In genomic region chr3:15155840-15156360, GRCh38 we compare ENCODE assay signal across 7 cellular contexts.
"Had no signal": no experiment of that assay in that cellular context is flagged by ENCODE, and none has a peak within 500 bp of the region (broad histone marks: within the 10 kb centered on the region; RNA-seq: fewer than 3 reads in every experiment).

No MANE protein-coding gene starts in this region.

- ATAC-seq: HCT116 had no signal

- H3K9me3 ChIP-seq: HAP-1 had no signal

- H3K27ac Mint-ChIP-seq: IgD-negative memory B cell had no signal

- H3K36me3 Mint-ChIP-seq: IgD-negative memory B cell had no signal

- H3K4me1 ChIP-seq: HAP-1 had no signal

- H3K4me3 ChIP-seq: HAP-1 had no signal

- DNase-seq: GOT3, H7, Kasumi-1, KG1 had no signal

- H3K9me3 Mint-ChIP-seq: IgD-negative memory B cell had no signal

- H3K36me3 ChIP-seq: HAP-1 had no signal
